Comparison of ENCODE assay signal across 9 cellular contexts in genomic region chrX:119942831-119943184, GRCh38. TPM values are rescaled to one million over a fixed set of nuclear protein-coding genes. Genes with fewer than 3 reads are reported as not detected.
DNase-seq lines count a peak whose midpoint lies in the region; ATAC-seq and TF ChIP-seq lines count a peak whose summit lies in the region.
"Had no signal": no experiment of that assay in that cellular context is flagged by ENCODE, and none has a peak within 500 bp of the region (broad histone marks: within the 10 kb centered on the region; RNA-seq: fewer than 3 reads in every experiment).

No MANE protein-coding gene starts in this region.

- H4K20me1 ChIP-seq in GM23338 (replicated peaks; ENCODE audit: insufficient read depth), result no peaks in the 10 kb centered on the region
- no peaks in the 10 kb centered on the region for H4K20me1 ChIP-seq in osteoblast (ENCODE audit: insufficient read depth, low read length)

- H3K4me2 ChIP-seq in GM23338 (peak overlapping the region; percentile 76), osteoblast (ENCODE audit: insufficient read depth, low read length) (peak overlapping the region; percentile 76)

- no peaks in the 10 kb centered on the region for H3K36me3 ChIP-seq in GM23338 (ENCODE audit: insufficient read depth)
- no peaks in the 10 kb centered on the region for H3K36me3 ChIP-seq in RWPE2 (ENCODE audit: low read depth)
- peaks cover under 1% of the 10 kb centered on the region for H3K36me3 ChIP-seq in osteoblast (ENCODE audit: insufficient read depth, low read length)

- H3K79me2 ChIP-seq in GM23338 (replicated peaks; ENCODE audit: insufficient read depth) (no peaks in the 10 kb centered on the region), osteoblast (ENCODE audit: insufficient read depth, low read length) (peaks cover 12% of the 10 kb centered on the region)

- peak overlapping the region; percentile 91 for H3K27ac Mint-ChIP-seq in GM23338

- peak overlapping the region; percentile 80 for H3K4me3 ChIP-seq in GM23338
- H3K4me3 ChIP-seq in RWPE2 (ENCODE audit: severe bottlenecking), result peak overlapping the region; percentile 84
- peak overlapping the region; percentile 62 for H3K4me3 ChIP-seq in fibroblast of mammary gland (ENCODE audit: control insufficient read depth, low read depth, low read length)
- peak overlapping the region; percentile 82 for H3K4me3 ChIP-seq in osteoblast (ENCODE audit: insufficient read depth, low read length)

- H3K9me3 Mint-ChIP-seq in GM23338, result no peaks in the 10 kb centered on the region

- in situ Hi-C loops in G401 (cut with HindIII; ENCODE audit: low sequenced_read_pairs), result no loop called here

- H3K9me3 ChIP-seq in RWPE2 (ENCODE audit: severe bottlenecking) (no peaks in the 10 kb centered on the region), osteoblast (ENCODE audit: low read depth, low read length) (no peaks in the 10 kb centered on the region)

- H3K4me1 ChIP-seq in GM23338 (ENCODE audit: insufficient read depth), result no peaks in the 10 kb centered on the region
- H3K4me1 ChIP-seq in RWPE2 (ENCODE audit: insufficient read depth, poor library complexity, severe bottlenecking), result no peaks in the 10 kb centered on the region
- peaks cover 8% of the 10 kb centered on the region for H3K4me1 ChIP-seq in osteoblast (ENCODE audit: insufficient read depth, low read length)

- H2AFZ ChIP-seq in GM23338 (0 out of 2 replicates have a peak overlapping the region, but pooled peaks have one; percentile 21), osteoblast (ENCODE audit: low read length) (peak overlapping the region; percentile 95)

- H3K4me3 Mint-ChIP-seq in GM23338, result peak overlapping the region; percentile 97

- H3F3A ChIP-seq in GM23338 (replicated peaks; ENCODE audit: low read depth), result no peaks in the 10 kb centered on the region

- no peaks in the 10 kb centered on the region for H3K27me3 Mint-ChIP-seq in GM23338 (ENCODE audit: insufficient read depth, low read depth, poor library complexity)

- peaks cover 4% of the 10 kb centered on the region; the same call in 1 of the 3 replicates for H3K4me1 Mint-ChIP-seq in GM23338

- ATAC-seq in GM23338 (peak; percentile 12; the same call in 2 of the 3 replicates), RWPE2 (ENCODE audit: low read depth) (peak; percentile 23; the same call in 2 of the 3 replicates), HG03097 (IDR thresholded peaks at IDR 0.05; ENCODE audit: low FRiP score, unreplicated experiment) (no peak)

- DNase-seq in G401 (ENCODE audit: low spot score), result peak; percentile 6
- no peak for DNase-seq in GM23338 (ENCODE audit: low spot score)
- no peak for DNase-seq in RWPE2 (ENCODE audit: low spot score)
- no peak for DNase-seq in fibroblast of mammary gland (ENCODE audit: low read depth)
- no peak for DNase-seq in osteoblast (ENCODE audit: insufficient read length, low spot score, missing footprints)
- DNase-seq in germinal center (ENCODE audit: low spot score), result no peak
- DNase-seq in AML-193 (lab: John Stamatoyannopoulos, UW), result no peak

- no peak for TF ChIP-seq CTCF in GM23338 (conservative IDR thresholded peaks at IDR 0.05; ENCODE audit: low read depth in 2 of 2)
- no peak for TF ChIP-seq CTCF in RWPE2 (IDR thresholded peaks at IDR 0.05; ENCODE audit: poor library complexity, severe bottlenecking)
- TF ChIP-seq CTCF in fibroblast of mammary gland (conservative IDR thresholded peaks at IDR 0.05; ENCODE audit: control insufficient read depth, insufficient read depth, low read depth, low read length), result no peak
- TF ChIP-seq CTCF in osteoblast (IDR thresholded peaks at IDR 0.05; ENCODE audit: extremely low read depth, low read depth, low read length), result no peak

- no peaks in the 10 kb centered on the region for H3K9me2 ChIP-seq in GM23338 (ENCODE audit: insufficient read depth)

- H3K27ac ChIP-seq in GM23338 (ENCODE audit: low read depth), result peak overlapping the region; percentile 76
- peak overlapping the region; percentile 74 for H3K27ac ChIP-seq in RWPE2 (ENCODE audit: poor library complexity, severe bottlenecking)
- peak overlapping the region; percentile 72 for H3K27ac ChIP-seq in osteoblast (ENCODE audit: low read depth, low read length)

- H3K27me3 ChIP-seq in GM23338 (ENCODE audit: insufficient read depth), result no peaks in the 10 kb centered on the region
- no peaks in the 10 kb centered on the region for H3K27me3 ChIP-seq in RWPE2 (ENCODE audit: insufficient read depth, poor library complexity, severe bottlenecking)
- H3K27me3 ChIP-seq in osteoblast (ENCODE audit: insufficient read depth, low read length), result no peaks in the 10 kb centered on the region

- no peaks in the 10 kb centered on the region for H3K36me3 Mint-ChIP-seq in GM23338 (ENCODE audit: low read depth)

TF ChIP-seq in GM23338, 12 proteins besides CTCF, POLR2A, EP300 and RAD21:
- no peak for TF ChIP-seq JUNB (IDR thresholded peaks at IDR 0.05; ENCODE audit: unreplicated experiment)
- TF ChIP-seq EZH2phosphoT487 (IDR thresholded peaks at IDR 0.05; ENCODE audit: unreplicated experiment), result no peak

RNA-seq across cellular contexts. Expression of gene NKAP, which starts 0.7 kb away (rescaled TPM):
- 6.2 and 7.6 TPM in 2 replicates for total RNA-seq in G401 (2014; rRNA removed; shearing (Covaris generic))
- total RNA-seq in GM23338 (2014; rRNA removed; shearing (Covaris generic)), result 4.8 and 6.8 TPM in 2 replicates
- 10.4 and 11.6 TPM in 2 replicates for polyA plus RNA-seq in GM23338 (2016; fragmentation: Nextera tagmentation; extraction: Ambion mirVana)
- total RNA-seq in osteoblast, result 4.3 and 4.7 TPM in 2 replicates

RNA-seq across cellular contexts. Expression of gene AKAP14, which starts 47.1 kb away (rescaled TPM):
- total RNA-seq in G401 (2014; rRNA removed; shearing (Covaris generic)), result not detected in 2 replicates
- total RNA-seq in GM23338 (2014; rRNA removed; shearing (Covaris generic)), result 2.5 TPM in 1 of 2 replicates, not detected in the other
- 3.3 and 5.7 TPM in 2 replicates for polyA plus RNA-seq in GM23338 (2016; fragmentation: Nextera tagmentation; extraction: Ambion mirVana)
- not detected in 2 replicates for total RNA-seq in osteoblast
- total RNA-seq: subcutaneous adipose tissue had no signal
